In genomic region chr5:131630963-131631350, GRCh38 we compare ENCODE assay signal across 1 cellular context.
TF ChIP-seq lines count a peak whose summit lies in the region.

No MANE protein-coding gene starts in this region.

TF ChIP-seq in HepG2, 621 proteins besides CTCF, POLR2A, EP300 and RAD21 (continued from another document):
- no peak for TF ChIP-seq HBP1 (CRISPR knock-in tag; IDR thresholded peaks at IDR 0.05; ENCODE audit: low read depth)
- no peak for TF ChIP-seq BCL3 (CRISPR knock-in tag; IDR thresholded peaks at IDR 0.05)
- TF ChIP-seq ZMYM2 (CRISPR knock-in tag; IDR thresholded peaks at IDR 0.05): 0 out of 2 replicates have a peak, but pooled peaks have one; percentile 28
- TF ChIP-seq SCMH1 (CRISPR knock-in tag; IDR thresholded peaks at IDR 0.05; ENCODE audit: borderline replicate concordance): no peak
- TF ChIP-seq SNAI1 (CRISPR knock-in tag; IDR thresholded peaks at IDR 0.05; ENCODE audit: borderline replicate concordance): no peak
- no peak for TF ChIP-seq ZBTB34 (CRISPR knock-in tag; IDR thresholded peaks at IDR 0.05)
- TF ChIP-seq ZNF639 (CRISPR knock-in tag; conservative IDR thresholded peaks at IDR 0.05): no peak
- TF ChIP-seq MTA3 (CRISPR knock-in tag; IDR thresholded peaks at IDR 0.05): no peak
- no peak for TF ChIP-seq DNMT1 (CRISPR knock-in tag; IDR thresholded peaks at IDR 0.05)
- TF ChIP-seq ZNF329 (CRISPR knock-in tag; IDR thresholded peaks at IDR 0.05; ENCODE audit: low read depth): no peak
- no peak for TF ChIP-seq SOX6 (IDR thresholded peaks at IDR 0.05)
- peak; percentile 42; the same call in 1 of the 2 replicates for TF ChIP-seq SOX6 (CRISPR knock-in tag; IDR thresholded peaks at IDR 0.05)
- no peak for TF ChIP-seq MLXIP (CRISPR knock-in tag; IDR thresholded peaks at IDR 0.05; ENCODE audit: borderline replicate concordance)
- no peak for TF ChIP-seq HNRNPH1 (optimal IDR thresholded peaks at IDR 0.05; ENCODE audit: low read depth, low read length)
- no peak for TF ChIP-seq HOMEZ (CRISPR knock-in tag; IDR thresholded peaks at IDR 0.05; ENCODE audit: low read depth)
- TF ChIP-seq NAIF1 (CRISPR knock-in tag; IDR thresholded peaks at IDR 0.05; ENCODE audit: borderline replicate concordance): no peak
- TF ChIP-seq ZNF879 (CRISPR knock-in tag; IDR thresholded peaks at IDR 0.05): no peak
- no peak for TF ChIP-seq HNF1A (IDR thresholded peaks at IDR 0.05; ENCODE audit: low read depth)
- TF ChIP-seq HNF1A (CRISPR knock-in tag; IDR thresholded peaks at IDR 0.05; ENCODE audit: borderline replicate concordance): no peak
- TF ChIP-seq ZFAT (CRISPR knock-in tag; conservative IDR thresholded peaks at IDR 0.05): no peak
- no peak; the same call in 1 of the 2 replicates for TF ChIP-seq MXD4 (CRISPR knock-in tag; IDR thresholded peaks at IDR 0.05)
- no peak for TF ChIP-seq NCOA5 (CRISPR knock-in tag; IDR thresholded peaks at IDR 0.05)
- TF ChIP-seq RBFOX2 (IDR thresholded peaks at IDR 0.05; ENCODE audit: low read depth, low read length): 0 out of 2 replicates have a peak, but pooled peaks have one; percentile 20
- no peak for TF ChIP-seq BORCS8-MEF2B (CRISPR knock-in tag; IDR thresholded peaks at IDR 0.05)
- TF ChIP-seq ATF3 (CRISPR knock-in tag; IDR thresholded peaks at IDR 0.05): no peak
- no peak for TF ChIP-seq CEBPB (IDR thresholded peaks at IDR 0.05; ENCODE audit: borderline replicate concordance, low read depth, low read length)
- no peak for TF ChIP-seq ZKSCAN5 (CRISPR knock-in tag; IDR thresholded peaks at IDR 0.05)
- TF ChIP-seq ADNP (CRISPR knock-in tag; IDR thresholded peaks at IDR 0.05): no peak
- peak; percentile 16; the same call in 1 of the 2 replicates for TF ChIP-seq NR2C2 (CRISPR knock-in tag; IDR thresholded peaks at IDR 0.05; ENCODE audit: borderline replicate concordance)
- no peak for TF ChIP-seq ZMYM3 (CRISPR knock-in tag; IDR thresholded peaks at IDR 0.05)
- TF ChIP-seq KDM2A (CRISPR knock-in tag; IDR thresholded peaks at IDR 0.05; ENCODE audit: borderline replicate concordance, low read depth): no peak
- no peak for TF ChIP-seq FOXJ3 (CRISPR knock-in tag; IDR thresholded peaks at IDR 0.05; ENCODE audit: borderline replicate concordance)
- TF ChIP-seq CENPBD1 (CRISPR knock-in tag; IDR thresholded peaks at IDR 0.05; ENCODE audit: borderline replicate concordance, low read depth): no peak
- TF ChIP-seq HMG20A (CRISPR knock-in tag; IDR thresholded peaks at IDR 0.05; ENCODE audit: borderline replicate concordance): 0 out of 2 replicates have a peak, but pooled peaks have one; percentile 5
- no peak for TF ChIP-seq MBNL3 (CRISPR knock-in tag; conservative IDR thresholded peaks at IDR 0.05)
- no peak for TF ChIP-seq SNAPC2 (CRISPR knock-in tag; IDR thresholded peaks at IDR 0.05)
